Comparison of ENCODE assay signal across 17 cellular contexts in the genomic region with DNA sequence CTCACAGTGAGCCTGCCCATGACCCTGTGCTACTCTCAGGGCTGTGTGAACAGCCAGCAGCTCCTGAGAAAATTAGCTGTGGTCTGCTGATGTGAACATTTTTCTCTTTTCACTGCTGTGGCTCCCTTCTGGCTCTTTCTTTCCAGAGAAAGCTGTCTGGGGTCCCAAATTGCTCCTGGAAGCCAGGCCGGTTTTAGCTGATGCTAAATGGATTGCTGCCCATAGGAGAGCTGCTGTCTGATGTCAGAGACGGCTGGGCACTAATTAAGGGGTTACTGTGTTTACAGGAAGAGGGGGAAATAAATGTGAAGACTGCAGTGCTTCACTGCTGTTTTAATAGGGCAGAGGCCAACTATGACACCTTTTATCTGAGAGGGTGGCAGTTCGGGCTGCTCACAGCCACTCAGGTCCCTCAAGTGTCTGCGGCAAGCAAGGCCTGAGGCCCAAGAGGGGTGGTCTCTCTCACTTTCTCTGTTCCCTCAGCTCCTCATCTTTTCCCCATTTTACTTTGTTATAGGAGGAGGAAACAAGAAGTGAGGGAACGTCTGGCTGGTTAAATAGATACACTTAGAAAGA.
DNase-seq lines count a peak whose midpoint lies in the region; ATAC-seq, FAIRE-seq and TF ChIP-seq lines count a peak whose summit lies in the region.
"Had no signal": no experiment of that assay in that cellular context is flagged by ENCODE, and none has a peak within 500 bp of the region (broad histone marks: within the 10 kb centered on the region; RNA-seq: fewer than 3 reads in every experiment).

No MANE protein-coding gene starts in this region.

- no peak for TF ChIP-seq CTCF in HepG2 (CRISPR knock-in tag; IDR thresholded peaks at IDR 0.05)

- H3K27ac ChIP-seq in right cardiac atrium (ENCODE audit: low read length), result no peak overlapping the region
- H3K27ac ChIP-seq in skeletal muscle tissue (ENCODE audit: low read depth, low read length), result peak overlapping the region; percentile 49
- H3K27ac ChIP-seq in HepG2 (ENCODE audit: extremely low read length, insufficient read depth, low read length), result no peak overlapping the region
- H3K27ac ChIP-seq: GM23248 had no signal

- no peak overlapping the region for H3K9ac ChIP-seq in skeletal muscle tissue (ENCODE audit: low read depth in 1 of 3, low read length in 3 of 3)
- no peak overlapping the region for H3K9ac ChIP-seq in HepG2 (ENCODE audit: insufficient read depth, low read depth, low read length)
- H3K9ac ChIP-seq: GM23248 had no signal

- no peak overlapping the region for H3K4me2 ChIP-seq in HepG2 (ENCODE audit: low read depth, low read length)

- H3K9me3 ChIP-seq in right cardiac atrium (ENCODE audit: control insufficient read depth, low read length) (no peaks in the 10 kb centered on the region), skeletal muscle tissue (ENCODE audit: control insufficient read depth in 3 of 3, low read length in 3 of 3) (no peaks in the 10 kb centered on the region), HepG2 (ENCODE audit: low read length) (no peaks in the 10 kb centered on the region)

- WGBS in right cardiac atrium, result 19% methylated on average over 5 of the region's 5 CpGs
- WGBS in HepG2 (ENCODE audit: low lambda C conversion rate), result 5% methylated on average over 5 of the region's 5 CpGs

- intact Hi-C loops in right cardiac atrium (cut with DNase I), result no loop called here
- intact Hi-C loops in HepG2 (cut with micrococcal nuclease; ENCODE audit: unreplicated experiment), result no loop called here

- DNase-seq in NCI-H748 (lab: John Stamatoyannopoulos, UW; ENCODE audit: unreplicated experiment) (peak; percentile 66), NCI-H748 treated with DMSO at 0.1 percent for 48 hours (lab: John Stamatoyannopoulos, UW) (no peak), SK-N-DZ (ENCODE audit: low spot score) (peak; percentile 32), right cardiac atrium (peak in 1 of 3 donors; percentile 48), HepG2 (ENCODE audit: low spot score) (no peak), ACHN (no peak)
- no peak for DNase-seq in stimulated activated CD4-positive, alpha-beta T cell treated with anti-CD3 and anti-CD28 coated beads, Interleukin-12 subunit alpha, Interleukin-12 subunit beta, amount 100 ng/mL, for 4 hours
- DNase-seq: activated CD4-positive, alpha-beta T cell treated with anti-CD3 and anti-CD28 coated beads, Interleukin-2, amount 10 ng/mL, durations not matched to agents 24 days and 14 days; activated CD8-positive, alpha-beta memory T cell treated with anti-CD3 and anti-CD28 coated beads, Interleukin-2, amount 50 U/mL, for 48 hours; CD4-positive, alpha-beta memory T cell; foreskin fibroblast; GM23248; hypothalamus; kidney; mesendoderm; stimulated activated CD4-positive, alpha-beta T cell treated with anti-CD3 and anti-CD28 coated beads, Interleukin-1b, Interleukin-23, amount 100 ng/mL, for 48 hours had no signal

- ATAC-seq in right cardiac atrium, result peak; percentile 62 to 63
- ATAC-seq in HepG2, result no peak

- H3K4me3 ChIP-seq in right cardiac atrium (ENCODE audit: low read length) (no peak overlapping the region), skeletal muscle tissue (ENCODE audit: low read length in 3 of 3) (no peak overlapping the region), HepG2 (replicated peaks in 1 of 3; ENCODE audit: insufficient read depth in 1 of 3, low read depth in 2 of 3, low read length in 3 of 3) (no peak overlapping the region)
- H3K4me3 ChIP-seq: GM23248 had no signal

- BruUV-seq in HepG2 (replicated peaks; lab: Mats Ljungman, UMichigan), result no TSS peak

- H3K4me1 ChIP-seq in right cardiac atrium (ENCODE audit: control insufficient read depth, insufficient read depth, low read length), result peaks cover 5% of the 10 kb centered on the region
- peaks cover 0 to 9% (median 0%) of the 10 kb centered on the region in 3 donors for H3K4me1 ChIP-seq in skeletal muscle tissue (ENCODE audit: control insufficient read depth in 3 of 3, insufficient read depth in 3 of 3, low read length in 3 of 3)
- no peaks in the 10 kb centered on the region for H3K4me1 ChIP-seq in HepG2 (ENCODE audit: insufficient read depth, low read length)

- POLR2A ChIA-PET in HepG2 (lab: Yijun Ruan, JAX), result no interaction called here

- no peaks in the 10 kb centered on the region for H3K79me2 ChIP-seq in HepG2 (ENCODE audit: insufficient read depth, low read length)

- TF ChIP-seq EP300 in HepG2 (IDR thresholded peaks at IDR 0.05; ENCODE audit: low read depth in 2 of 2, low read length in 2 of 2) (no peak), HepG2 (CRISPR knock-in tag; IDR thresholded peaks at IDR 0.05; ENCODE audit: borderline replicate concordance) (no peak)

- H3K27me3 ChIP-seq in right cardiac atrium (ENCODE audit: control insufficient read depth, insufficient read depth), result no peaks in the 10 kb centered on the region
- H3K27me3 ChIP-seq in skeletal muscle tissue (ENCODE audit: control insufficient read depth in 3 of 3, insufficient read depth in 3 of 3, low read length in 3 of 3), result no peaks in the 10 kb centered on the region
- no peaks in the 10 kb centered on the region for H3K27me3 ChIP-seq in HepG2 (ENCODE audit: control insufficient read depth in 1 of 2, insufficient read depth in 2 of 2, low read length in 2 of 2)

- no peak for TF ChIP-seq POLR2A in HepG2 (IDR thresholded peaks at IDR 0.05; ENCODE audit: insufficient read depth in 1 of 2, low read depth in 2 of 2, low read length in 2 of 2)

- H2AFZ ChIP-seq in HepG2 (ENCODE audit: low read length), result no peak overlapping the region
- H2AFZ ChIP-seq: GM23248 had no signal

- TF ChIP-seq RAD21 in HepG2 (CRISPR knock-in tag; IDR thresholded peaks at IDR 0.05), result no peak

- CTCF ChIA-PET in HepG2 (lab: Yijun Ruan, JAX; ENCODE audit: low intra/inter-chr PET ratio, low total read pairs), result no interaction called here

- no peaks in the 10 kb centered on the region for H3K36me3 ChIP-seq in skeletal muscle tissue (ENCODE audit: control insufficient read depth in 3 of 3, insufficient read depth in 3 of 3, low read length in 3 of 3)
- H3K36me3 ChIP-seq in HepG2 (replicated peaks in 1 of 2; ENCODE audit: control insufficient read depth in 1 of 2, insufficient read depth in 2 of 2, low read length in 2 of 2), result no peaks in the 10 kb centered on the region

- FAIRE-seq in HepG2 (lab: Jason Lieb, UNC), result no peak
- FAIRE-seq: kidney had no signal

- in situ Hi-C loops in HepG2 (cut with HindIII; ENCODE audit: extremely low pct_ligation_motif_present, low pct_unique_long_range_greater_than_20kb), result no loop called here
- in situ Hi-C loops in ACHN (cut with HindIII; ENCODE audit: low pct_ligation_motif_present, low pct_unique_long_range_greater_than_20kb, low sequenced_read_pairs), result no loop called here

- no peaks in the 10 kb centered on the region for H4K20me1 ChIP-seq in HepG2 (ENCODE audit: insufficient read depth, low read length)

TF ChIP-seq in HepG2, 621 proteins besides CTCF, POLR2A, EP300 and RAD21 (continues in another document):
- no peak for TF ChIP-seq ATAD3A (CRISPR knock-in tag; IDR thresholded peaks at IDR 0.05)
- TF ChIP-seq ZFY (CRISPR knock-in tag; IDR thresholded peaks at IDR 0.05), result no peak
- TF ChIP-seq TCF7L2 (IDR thresholded peaks at IDR 0.05; ENCODE audit: low read depth, low read length), result no peak
- no peak for TF ChIP-seq JDP2 (CRISPR knock-in tag; IDR thresholded peaks at IDR 0.05; ENCODE audit: borderline replicate concordance)
- no peak for TF ChIP-seq KLF13 (CRISPR knock-in tag; IDR thresholded peaks at IDR 0.05)
- no peak for TF ChIP-seq ZNF280B (CRISPR knock-in tag; IDR thresholded peaks at IDR 0.05; ENCODE audit: borderline replicate concordance)
- no peak for TF ChIP-seq ARNTL (CRISPR knock-in tag; IDR thresholded peaks at IDR 0.05)
- TF ChIP-seq, protein P1, sequence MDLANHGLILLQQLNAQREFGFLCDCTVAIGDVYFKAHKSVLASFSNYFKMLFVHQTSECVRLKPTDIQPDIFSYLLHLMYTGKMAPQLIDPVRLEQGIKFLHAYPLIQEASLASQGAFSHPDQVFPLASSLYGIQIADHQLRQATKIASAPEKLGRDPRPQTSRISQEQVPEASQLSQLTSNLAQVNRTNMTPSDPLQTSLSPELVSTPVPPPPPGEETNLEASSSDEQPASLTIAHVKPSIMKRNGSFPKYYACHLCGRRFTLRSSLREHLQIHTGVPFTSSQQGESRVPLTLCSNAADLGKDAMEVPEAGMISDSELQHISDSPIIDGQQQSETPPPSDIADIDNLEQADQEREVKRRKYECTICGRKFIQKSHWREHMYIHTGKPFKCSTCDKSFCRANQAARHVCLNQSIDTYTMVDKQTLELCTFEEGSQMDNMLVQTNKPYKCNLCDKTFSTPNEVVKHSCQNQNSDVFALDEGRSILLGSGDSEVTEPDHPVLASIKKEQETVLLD (CRISPR knock-in tag; IDR thresholded peaks at IDR 0.05; ENCODE audit: low read depth), result no peak
- no peak for TF ChIP-seq ZNF709 (CRISPR knock-in tag; IDR thresholded peaks at IDR 0.05)
- no peak for TF ChIP-seq KLF11 (CRISPR knock-in tag; IDR thresholded peaks at IDR 0.05)
- no peak for TF ChIP-seq ZNF75D (CRISPR knock-in tag; IDR thresholded peaks at IDR 0.05; ENCODE audit: borderline replicate concordance)
- TF ChIP-seq MTF1 (CRISPR knock-in tag; IDR thresholded peaks at IDR 0.05), result no peak
- no peak for TF ChIP-seq GABPB1 (CRISPR knock-in tag; IDR thresholded peaks at IDR 0.05)

Comparison
In these comparisons a context has a peak if more than half of its experiments do, and no peak if none do; other contexts are left out.
1. DNase-seq: peak in NCI-H748 (single experiment) and SK-N-DZ (single experiment); none in NCI-H748 treated with DMSO at 0.1 percent for 48 hours (single experiment), stimulated activated CD4-positive, alpha-beta T cell treated with anti-CD3 and anti-CD28 coated beads, Interleukin-12 subunit alpha, Interleukin-12 subunit beta, amount 100 ng/mL, for 4 hours (single experiment), HepG2 (single experiment) and ACHN (single experiment).